ENCODE assay signal across 7 cellular contexts in the genomic region with DNA sequence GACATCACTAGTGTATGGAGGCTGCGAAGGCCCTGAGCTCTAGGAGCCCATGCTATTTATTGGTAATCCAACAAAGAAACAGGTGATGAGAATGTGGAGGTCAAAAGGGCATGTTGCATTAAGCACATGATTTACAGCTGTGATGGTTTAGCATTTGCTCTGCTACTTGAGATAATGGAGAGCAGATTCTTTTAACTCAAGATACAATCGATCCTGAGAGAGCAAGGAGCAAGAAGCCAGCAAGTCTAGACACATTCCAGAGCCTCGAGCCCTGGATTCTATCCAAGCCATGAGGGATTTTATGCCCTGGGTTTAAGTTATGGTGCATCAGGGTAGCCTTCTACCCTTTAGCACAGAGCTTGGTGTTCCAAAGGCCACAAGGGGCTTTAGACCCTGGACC.
DNase-seq lines count a peak whose midpoint lies in the region; ATAC-seq, FAIRE-seq and TF ChIP-seq lines count a peak whose summit lies in the region.
"Not testable (repeated sequence)": the region's sequence is repeated elsewhere in the genome, so short reads cannot be mapped to it uniquely, and the experiment has no call there.

No MANE protein-coding gene starts in this region.

- intact Hi-C loops in PC-3 (cut with micrococcal nuclease): not testable (repeated sequence)
- intact Hi-C loops in K562 (cut with micrococcal nuclease): loop anchor here (5.0 kb wide), 1 partner anchor 249 kb away; no protein-coding TSS in a partner anchor

- not testable (repeated sequence) for H3K9me3 ChIP-seq in PC-3 (ENCODE audit: low read length); K562 (replicated peaks; ENCODE audit: control insufficient read depth, insufficient read depth, low read depth, low read length)

- peak; percentile 58 for DNase-seq in ELF-1 (ENCODE audit: low read depth, low spot score)
- DNase-seq in NCI-H1105 treated with DMSO at 0.1 percent for 48 hours (lab: John Stamatoyannopoulos, UW): peak; percentile 24
- DNase-seq in PC-3: peak; percentile 45
- DNase-seq in K562 (ENCODE audit: extremely low read depth in 1 of 4, low spot score in 3 of 4): not testable (repeated sequence)
- peak; percentile 21 for DNase-seq in fibroblast of gingiva (ENCODE audit: low read depth)
- peak; percentile 85 for DNase-seq in islet precursor cell
- peak; percentile 35 for DNase-seq in non-pigmented ciliary epithelial cell (ENCODE audit: low read depth)

- not testable (repeated sequence) for H3K9me2 ChIP-seq in PC-3 (replicated peaks; ENCODE audit: low read length)

- not testable (repeated sequence) for TF ChIP-seq EP300 in K562 (IDR thresholded peaks at IDR 0.05; ENCODE audit: low read length)

- H3K9me1 ChIP-seq in K562 (ENCODE audit: control insufficient read depth, insufficient read depth, low read length): not testable (repeated sequence)

- not testable (repeated sequence) for H3K4me3 ChIP-seq in PC-3 (ENCODE audit: low read length); K562

- ATAC-seq in PC-3, K562: not testable (repeated sequence)

- BruUV-seq in PC-3 (replicated peaks; lab: Mats Ljungman, UMichigan); K562 (replicated peaks; lab: Mats Ljungman, UMichigan): not testable (repeated sequence)

- H3K79me2 ChIP-seq in PC-3 (ENCODE audit: low read length); K562 (ENCODE audit: control insufficient read depth, insufficient read depth, low read length): not testable (repeated sequence)

- not testable (repeated sequence) for FAIRE-seq in K562 (lab: Jason Lieb, UNC)

- not testable (repeated sequence) for H3K36me3 ChIP-seq in PC-3 (ENCODE audit: low read depth, low read length); K562 (ENCODE audit: control insufficient read depth, insufficient read depth, low read length)

- 0% methylated on average over 3 of the region's 3 CpGs for WGBS in K562 (ENCODE audit: insufficient coverage, low coverage, missing lambda C conversion rate)

- H3K4me2 ChIP-seq in PC-3 (ENCODE audit: low read length); K562 (ENCODE audit: insufficient read depth, low read length): not testable (repeated sequence)

- POLR2A ChIA-PET in PC-3 (lab: Charles Lee; ENCODE audit: unreplicated experiment): not testable (repeated sequence)
- POLR2A ChIA-PET in K562 (lab: Yijun Ruan, JAX): interaction anchor here (0.6 to 0.9 kb wide), 2 partner anchors 11 to 1425 kb away, joined by 3 read pairs; no protein-coding TSS in a partner anchor

- in situ Hi-C loops in K562 (cut with MboI): not testable (repeated sequence)

- not testable (repeated sequence) for H3K4me1 ChIP-seq in PC-3 (ENCODE audit: insufficient read depth, low read length); K562 (replicated peaks in 1 of 2; ENCODE audit: control insufficient read depth in 2 of 2, insufficient read depth in 2 of 2, low read length in 2 of 2)

- not testable (repeated sequence) for H3K27ac ChIP-seq in PC-3 (ENCODE audit: low read length); K562 (ENCODE audit: extremely low read depth, low read depth, low read length)

- not testable (repeated sequence) for H3F3A ChIP-seq in PC-3 (ENCODE audit: low read length, unreplicated experiment)

- H3K9ac ChIP-seq in PC-3 (ENCODE audit: low read length); K562 (ENCODE audit: insufficient read depth in 1 of 2, low read depth in 2 of 2, low read length in 2 of 2): not testable (repeated sequence)

- H3K27me3 ChIP-seq in PC-3 (ENCODE audit: low read length); K562 (ENCODE audit: control insufficient read depth in 2 of 2, insufficient read depth in 2 of 2, low read length in 2 of 2): not testable (repeated sequence)

- not testable (repeated sequence) for TF ChIP-seq RAD21 in K562 (CRISPR knock-in tag; conservative IDR thresholded peaks at IDR 0.05 in 1 of 2, IDR thresholded peaks at IDR 0.05 in 1 of 2)

- CTCF ChIA-PET in PC-3 (lab: Charles Lee) (interaction anchor here (0.7 to 2.0 kb wide), 3 partner anchors 23 to 554 kb away, joined by 3 to 7 read pairs (median 7); no protein-coding TSS in a partner anchor), K562 (lab: Yijun Ruan, JAX; ENCODE audit: low intra/inter-chr PET ratio) (interaction anchor here (0.6 kb wide), 1 partner anchor 33 kb away, joined by 3 read pairs; no protein-coding TSS in a partner anchor)

- not testable (repeated sequence) for TF ChIP-seq POLR2A in K562 (conservative IDR thresholded peaks at IDR 0.05)

- H2AFZ ChIP-seq in PC-3 (ENCODE audit: low read length); K562 (ENCODE audit: low read depth, low read length): not testable (repeated sequence)

- not testable (repeated sequence) for H4K20me1 ChIP-seq in PC-3 (ENCODE audit: low read length); K562 (replicated peaks; ENCODE audit: control insufficient read depth, insufficient read depth, low read length)

- TF ChIP-seq CTCF in PC-3 (conservative IDR thresholded peaks at IDR 0.05; ENCODE audit: low read depth, low read length); K562 (IDR thresholded peaks at IDR 0.05 in 2 of 3, conservative IDR thresholded peaks at IDR 0.05 in 1 of 3; ENCODE audit: insufficient read depth in 2 of 3, low read depth in 1 of 3, low read length in 3 of 3): not testable (repeated sequence)

TF ChIP-seq in K562, 482 proteins besides CTCF, POLR2A, EP300 and RAD21:
- TF ChIP-seq, protein P1, sequence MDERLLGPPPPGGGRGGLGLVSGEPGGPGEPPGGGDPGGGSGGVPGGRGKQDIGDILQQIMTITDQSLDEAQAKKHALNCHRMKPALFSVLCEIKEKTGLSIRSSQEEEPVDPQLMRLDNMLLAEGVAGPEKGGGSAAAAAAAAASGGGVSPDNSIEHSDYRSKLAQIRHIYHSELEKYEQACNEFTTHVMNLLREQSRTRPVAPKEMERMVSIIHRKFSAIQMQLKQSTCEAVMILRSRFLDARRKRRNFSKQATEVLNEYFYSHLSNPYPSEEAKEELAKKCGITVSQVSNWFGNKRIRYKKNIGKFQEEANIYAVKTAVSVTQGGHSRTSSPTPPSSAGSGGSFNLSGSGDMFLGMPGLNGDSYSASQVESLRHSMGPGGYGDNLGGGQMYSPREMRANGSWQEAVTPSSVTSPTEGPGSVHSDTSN (CRISPR knock-in tag; IDR thresholded peaks at IDR 0.05; ENCODE audit: low read depth): not testable (repeated sequence)
- TF ChIP-seq, protein P1 (tag; conservative IDR thresholded peaks at IDR 0.05; ENCODE audit: low read depth): peak; percentile 69
- TF ChIP-seq SMAD4 (CRISPR knock-in tag; conservative IDR thresholded peaks at IDR 0.05): 0 out of 2 replicates have a peak, but pooled peaks have one; percentile 27
- peak; percentile 42 for TF ChIP-seq MEIS2 (IDR thresholded peaks at IDR 0.05; ENCODE audit: partially characterized antibody)
